10 cellular contexts compared by ENCODE assay signal in genomic region chr3:71065764-71066013, GRCh38.
A peak's percentile ranks its signal among the peaks of the same experiment; 100 is the strongest.
DNase-seq lines count a peak whose midpoint lies in the region; ATAC-seq, FAIRE-seq and TF ChIP-seq lines count a peak whose summit lies in the region.
"Had no signal": no experiment of that assay in that cellular context is flagged by ENCODE, and none has a peak within 500 bp of the region (broad histone marks: within the 10 kb centered on the region; RNA-seq: fewer than 3 reads in every experiment).

No MANE protein-coding gene starts in this region.

- peak overlapping the region; percentile 96 for H3K27ac ChIP-seq in CD4-positive, CD25-positive, alpha-beta regulatory T cell (ENCODE audit: insufficient read depth, low read length, poor library complexity, severe bottlenecking)
- H3K27ac ChIP-seq in endothelial cell of umbilical vein (ENCODE audit: insufficient read depth, low read depth, low read length) (peak overlapping the region; percentile 98), osteoblast (ENCODE audit: low read depth, low read length) (peak overlapping the region; percentile 97)

- no peak for ATAC-seq in CD4-positive, CD25-positive, alpha-beta regulatory T cell (ENCODE audit: low read depth in 2 of 2)
- ATAC-seq in HG03469 (IDR thresholded peaks at IDR 0.05; ENCODE audit: unreplicated experiment) (no peak), GM19023 (IDR thresholded peaks at IDR 0.05; ENCODE audit: unreplicated experiment) (no peak)
- ATAC-seq: GM12878 had no signal

- intact Hi-C loops in endothelial cell of umbilical vein (cut with micrococcal nuclease) = loop anchor here (1.0 to 10.0 kb wide), 7 partner anchors 37 to 971 kb away; no protein-coding TSS in a partner anchor

- peaks cover 86% of the 10 kb centered on the region for H3K4me1 ChIP-seq in CD4-positive, CD25-positive, alpha-beta regulatory T cell (ENCODE audit: control insufficient read depth, insufficient read depth, low read length, poor library complexity, severe bottlenecking)
- no peaks in the 10 kb centered on the region for H3K4me1 ChIP-seq in NT2/D1 (ENCODE audit: insufficient read depth, insufficient read length)
- H3K4me1 ChIP-seq in endothelial cell of umbilical vein (ENCODE audit: control insufficient read depth, extremely low read depth, insufficient read depth, low read length) = peaks cover 43% of the 10 kb centered on the region
- H3K4me1 ChIP-seq in osteoblast (ENCODE audit: insufficient read depth, low read length) = peaks cover 48% of the 10 kb centered on the region

- peaks cover 2% of the 10 kb centered on the region for H4K20me1 ChIP-seq in endothelial cell of umbilical vein (replicated peaks; ENCODE audit: control insufficient read depth, extremely low read depth, insufficient read depth, low read length)
- peaks cover 4% of the 10 kb centered on the region for H4K20me1 ChIP-seq in osteoblast (ENCODE audit: insufficient read depth, low read length)

- H3K79me2 ChIP-seq in endothelial cell of umbilical vein (ENCODE audit: control insufficient read depth, insufficient read depth, low read length) (peaks cover 41% of the 10 kb centered on the region), osteoblast (ENCODE audit: insufficient read depth, low read length) (peaks cover 93% of the 10 kb centered on the region)

- no peak for TF ChIP-seq CTCF in endothelial cell of umbilical vein (IDR thresholded peaks at IDR 0.05; ENCODE audit: extremely low read depth in 1 of 2, insufficient read depth in 1 of 2, low read depth in 1 of 2, low read length in 2 of 2)
- no peak for TF ChIP-seq CTCF in osteoblast (IDR thresholded peaks at IDR 0.05; ENCODE audit: extremely low read depth, low read depth, low read length)

- BruUV-seq in endothelial cell of umbilical vein (replicated peaks; lab: Mats Ljungman, UMichigan) = no TSS peak

- H3K27me3 ChIP-seq in CD4-positive, CD25-positive, alpha-beta regulatory T cell (ENCODE audit: control insufficient read depth, insufficient read depth, low read length) = no peaks in the 10 kb centered on the region
- H3K27me3 ChIP-seq in NT2/D1 (ENCODE audit: insufficient read depth, insufficient read length) (peaks cover 3% of the 10 kb centered on the region), endothelial cell of umbilical vein (ENCODE audit: control insufficient read depth in 2 of 2, insufficient read depth in 2 of 2, low read length in 2 of 2) (no peaks in the 10 kb centered on the region), osteoblast (ENCODE audit: insufficient read depth, low read length) (no peaks in the 10 kb centered on the region)

- FAIRE-seq in endothelial cell of umbilical vein (lab: Jason Lieb, UNC) = no peak
- FAIRE-seq: GM12878 had no signal

- dilution Hi-C loops in endothelial cell of umbilical vein (cut with MboI; ENCODE audit: extremely low pct_ligation_motif_present, low sequenced_read_pairs) = no loop called here

- TF ChIP-seq POLR2A in endothelial cell of umbilical vein (IDR thresholded peaks at IDR 0.05; ENCODE audit: low read depth, low read length) = no peak

- H3K4me1 Mint-ChIP-seq in CD4-positive, CD25-positive, alpha-beta regulatory T cell = peaks cover 33 to 67% (median 57%) of the 10 kb centered on the region in 4 donors

- H3K27me3 Mint-ChIP-seq in CD4-positive, CD25-positive, alpha-beta regulatory T cell = no peaks in the 10 kb centered on the region

- CTCF ChIA-PET in endothelial cell of umbilical vein (lab: Charles Lee) = interaction anchor here (1.2 to 2.7 kb wide), 2 partner anchors 349 to 515 kb away, joined by 3 to 9 read pairs; no protein-coding TSS in a partner anchor

- H3K4me2 ChIP-seq in endothelial cell of umbilical vein (ENCODE audit: insufficient read depth, low read length) = peak overlapping the region; percentile 86
- H3K4me2 ChIP-seq in osteoblast (ENCODE audit: insufficient read depth, low read length) = peak overlapping the region; percentile 89

- peak overlapping the region in 3 of 4 donors; percentile 94 to 98 (median 97) for H3K4me3 Mint-ChIP-seq in CD4-positive, CD25-positive, alpha-beta regulatory T cell

- H3K36me3 ChIP-seq in CD4-positive, CD25-positive, alpha-beta regulatory T cell (ENCODE audit: control insufficient read depth, insufficient read depth, low read length) = no peaks in the 10 kb centered on the region
- H3K36me3 ChIP-seq in NT2/D1 (ENCODE audit: insufficient read depth, insufficient read length, low read length) (no peaks in the 10 kb centered on the region), endothelial cell of umbilical vein (ENCODE audit: control insufficient read depth in 2 of 2, extremely low read depth in 1 of 2, insufficient read depth in 2 of 2, low read length in 2 of 2) (no peaks in the 10 kb centered on the region), osteoblast (ENCODE audit: insufficient read depth, low read length) (no peaks in the 10 kb centered on the region)

- H3K36me3 Mint-ChIP-seq in CD4-positive, CD25-positive, alpha-beta regulatory T cell = peaks cover 3% of the 10 kb centered on the region

- peak overlapping the region; percentile 94 for H3K4me3 ChIP-seq in CD4-positive, CD25-positive, alpha-beta regulatory T cell (ENCODE audit: low read depth, low read length)
- peak overlapping the region; percentile 47 for H3K4me3 ChIP-seq in NT2/D1 (ENCODE audit: insufficient read length, low read depth)
- H3K4me3 ChIP-seq in endothelial cell of umbilical vein (replicated peaks in 1 of 3; ENCODE audit: insufficient read depth in 1 of 3, low read depth in 1 of 3, low read length in 3 of 3) = peak overlapping the region; percentile 64 to 84 (median 69)
- H3K4me3 ChIP-seq in osteoblast (ENCODE audit: insufficient read depth, low read length) = peak overlapping the region; percentile 84

- DNase-seq in CD4-positive, CD25-positive, alpha-beta regulatory T cell = no peak
- no peak for DNase-seq in NT2/D1 (ENCODE audit: low read depth, low spot score)
- DNase-seq in endothelial cell of umbilical vein (ENCODE audit: low read depth, low spot score) = no peak
- DNase-seq in osteoblast (ENCODE audit: insufficient read length, low spot score, missing footprints) = no peak
- no peak for DNase-seq in epidermal melanocyte (ENCODE audit: insufficient read length, low spot score)
- DNase-seq in NCI-H510A (lab: John Stamatoyannopoulos, UW) = no peak

- no peaks in the 10 kb centered on the region for H3K9me1 ChIP-seq in endothelial cell of umbilical vein (replicated peaks; ENCODE audit: control insufficient read depth, extremely low read depth, insufficient read depth, low read length)

- peak overlapping the region; percentile 97 to 99 (median 97) for H3K27ac Mint-ChIP-seq in CD4-positive, CD25-positive, alpha-beta regulatory T cell

- H3K9ac ChIP-seq in NT2/D1 (ENCODE audit: insufficient read length, low read depth) (no peak overlapping the region), endothelial cell of umbilical vein (replicated peaks; ENCODE audit: extremely low read depth, insufficient read depth, low read length) (peak overlapping the region; percentile 96)

- H3K9me3 Mint-ChIP-seq in CD4-positive, CD25-positive, alpha-beta regulatory T cell = peaks cover 0 to 2% (median 0%) of the 10 kb centered on the region in 7 donors

- H2AFZ ChIP-seq in endothelial cell of umbilical vein (ENCODE audit: low read depth, low read length) (no peak overlapping the region), osteoblast (ENCODE audit: low read length) (no peak overlapping the region)

- no peaks in the 10 kb centered on the region for H3K9me3 ChIP-seq in CD4-positive, CD25-positive, alpha-beta regulatory T cell (ENCODE audit: control insufficient read depth in 2 of 2, low read length in 2 of 2)
- H3K9me3 ChIP-seq in NT2/D1 (ENCODE audit: insufficient read depth, low read length) (no peaks in the 10 kb centered on the region), endothelial cell of umbilical vein (replicated peaks; ENCODE audit: control insufficient read depth, insufficient read depth, low read length) (no peaks in the 10 kb centered on the region), osteoblast (ENCODE audit: low read depth, low read length) (no peaks in the 10 kb centered on the region)
- H3K9me3 ChIP-seq: mucosa of descending colon had no signal

- POLR2A ChIA-PET in endothelial cell of umbilical vein (lab: Charles Lee) = no interaction called here

TF ChIP-seq in endothelial cell of umbilical vein, 7 proteins besides CTCF, POLR2A, EP300 and RAD21:
- TF ChIP-seq GATA2 (IDR thresholded peaks at IDR 0.05; ENCODE audit: insufficient read depth, insufficient read length, low read depth, low read length) (no peak), EZH2 (IDR thresholded peaks at IDR 0.05; ENCODE audit: borderline replicate concordance, low read depth, low read length, severe bottlenecking) (no peak)
